19 cellular contexts compared by ENCODE assay signal in the genomic region with DNA sequence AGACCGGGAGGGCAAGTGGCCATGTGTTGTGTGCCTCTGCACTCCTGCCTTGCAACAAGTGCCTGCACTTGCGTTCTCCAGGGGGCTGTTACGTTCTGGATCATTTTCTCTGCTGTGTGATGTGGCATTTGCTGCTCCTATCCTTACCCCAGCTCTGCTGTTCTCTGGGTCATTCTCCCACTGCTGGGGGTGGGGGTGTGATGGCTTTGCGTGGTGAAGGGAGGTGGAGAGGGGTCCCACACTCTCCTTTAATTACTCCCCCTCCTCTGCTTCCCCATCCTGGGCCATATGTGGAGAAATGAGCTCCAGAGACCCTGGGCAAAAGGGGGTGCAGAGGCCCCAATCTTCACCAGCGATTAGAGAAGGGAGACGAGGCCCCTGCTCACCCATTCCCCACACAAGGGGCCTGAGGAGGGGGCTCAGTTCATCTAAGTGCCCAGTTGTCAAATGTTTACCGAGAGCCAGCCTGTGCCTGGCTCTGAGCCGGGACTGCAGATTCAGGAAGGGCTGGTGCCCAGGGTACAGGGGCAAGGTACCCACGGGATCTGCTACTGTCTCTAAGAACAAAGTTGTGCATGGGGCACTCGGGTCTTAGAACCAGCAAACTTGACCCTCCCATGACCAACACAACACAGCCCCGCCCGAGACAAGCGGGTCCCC.
"Had no signal": no experiment of that assay in that cellular context is flagged by ENCODE, and none has a peak within 500 bp of the region (broad histone marks: within the 10 kb centered on the region; RNA-seq: fewer than 3 reads in every experiment).

No MANE protein-coding gene starts in this region.

- H3K27ac ChIP-seq: foreskin keratinocyte, left ventricle myocardium inferior, parathyroid adenoma, thoracic aorta, upper lobe of left lung had no signal

- H3K9ac ChIP-seq: parathyroid adenoma had no signal

- H3K4me1 Mint-ChIP-seq: activated naive CD8-positive, alpha-beta T cell treated with anti-CD3 and anti-CD28 coated beads, Interleukin-2, amount 10 ng/mL, durations not matched to agents 7 days and 5 days had no signal

- H3K27me3 ChIP-seq: foreskin keratinocyte, upper lobe of left lung had no signal

- H2AFZ ChIP-seq: parathyroid adenoma had no signal

- H3K9me3 ChIP-seq: left ventricle myocardium inferior, thoracic aorta, upper lobe of left lung had no signal

- H3K4me3 ChIP-seq: left ventricle myocardium inferior, thoracic aorta, upper lobe of left lung had no signal

- DNase-seq: activated CD4-positive, alpha-beta T cell treated with anti-CD3 and anti-CD28 coated beads for 1 hour; activated CD4-positive, alpha-beta T cell treated with anti-CD3 and anti-CD28 coated beads, Interleukin-2, amount 50 U/mL, for 1 hour; activated CD8-positive, alpha-beta T cell treated with anti-CD3 and anti-CD28 coated beads, Interleukin-2, amount 10 ng/mL, durations not matched to agents 7 days and 5 days; activated naive CD4-positive, alpha-beta T cell treated with Interleukin-2 at 50 U/mL for 16 hours; activated naive CD8-positive, alpha-beta T cell treated with anti-CD3 and anti-CD28 coated beads, Interleukin-2, amount 10 ng/mL, durations not matched to agents 7 days and 5 days; activated T-cell treated with anti-CD3 and anti-CD28 coated beads, Interleukin-2, amount 50 U/mL, for 48 hours; amygdala; cortex of kidney; erythroblast; left ventricle myocardium inferior; right cardiac atrium; stimulated activated CD4-positive, alpha-beta T cell treated with anti-CD3 and anti-CD28 coated beads, Interleukin-4, amount 100 ng/mL, for 24 hours; stimulated activated naive CD4-positive, alpha-beta T cell treated with Interleukin-2 at 50 U/mL for 16 hours; T-helper 9 cell had no signal

- H3K36me3 Mint-ChIP-seq: activated naive CD8-positive, alpha-beta T cell treated with anti-CD3 and anti-CD28 coated beads, Interleukin-2, amount 10 ng/mL, durations not matched to agents 7 days and 5 days; natural killer cell treated with Interleukin-12 subunit alpha and Interleukin-12 subunit beta and Interleukin-15 and Interleukin-18, amount 100 ng/mL, for 72 hours had no signal

- H3K27ac Mint-ChIP-seq: activated CD8-positive, alpha-beta T cell treated with anti-CD3 and anti-CD28 coated beads, Interleukin-2, amount 10 ng/mL, durations not matched to agents 7 days and 5 days; activated naive CD8-positive, alpha-beta T cell treated with anti-CD3 and anti-CD28 coated beads, Interleukin-2, amount 10 ng/mL, durations not matched to agents 7 days and 5 days; natural killer cell treated with Interleukin-12 subunit alpha and Interleukin-12 subunit beta and Interleukin-15 and Interleukin-18, amount 100 ng/mL, for 72 hours had no signal

- ATAC-seq: activated CD8-positive, alpha-beta T cell treated with anti-CD3 and anti-CD28 coated beads, Interleukin-2, amount 10 ng/mL, durations not matched to agents 7 days and 5 days; right cardiac atrium had no signal

- H3K9me3 Mint-ChIP-seq: natural killer cell treated with Interleukin-12 subunit alpha and Interleukin-12 subunit beta and Interleukin-15 and Interleukin-18, amount 100 ng/mL, for 72 hours had no signal

- H3K4me1 ChIP-seq: foreskin keratinocyte, left ventricle myocardium inferior, parathyroid adenoma, upper lobe of left lung had no signal

- H3K4me3 Mint-ChIP-seq: activated CD8-positive, alpha-beta T cell treated with anti-CD3 and anti-CD28 coated beads, Interleukin-2, amount 10 ng/mL, durations not matched to agents 7 days and 5 days; activated naive CD8-positive, alpha-beta T cell treated with anti-CD3 and anti-CD28 coated beads, Interleukin-2, amount 10 ng/mL, durations not matched to agents 7 days and 5 days; natural killer cell treated with Interleukin-12 subunit alpha and Interleukin-12 subunit beta and Interleukin-15 and Interleukin-18, amount 100 ng/mL, for 72 hours had no signal

- H3K36me3 ChIP-seq: left ventricle myocardium inferior, thoracic aorta, upper lobe of left lung had no signal
